ENCODE assay signal across 1 cellular context in genomic region chr6:41801380-41801779, GRCh38.
TF ChIP-seq lines count a peak whose summit lies in the region.

No MANE protein-coding gene starts in this region.

TF ChIP-seq in HCT116, 20 proteins besides CTCF, POLR2A, EP300 and RAD21 (continued from another document):
- TF ChIP-seq EGR1 (IDR thresholded peaks at IDR 0.05; ENCODE audit: low read depth) (no peak), SP1 (IDR thresholded peaks at IDR 0.05; ENCODE audit: low read depth) (no peak), SIN3A (IDR thresholded peaks at IDR 0.05; ENCODE audit: low read depth) (no peak), CBX3 (IDR thresholded peaks at IDR 0.05; ENCODE audit: low read depth) (no peak), ELF1 (IDR thresholded peaks at IDR 0.05; ENCODE audit: borderline replicate concordance, low read depth) (no peak), EZH2phosphoT487 (IDR thresholded peaks at IDR 0.05; ENCODE audit: borderline replicate concordance) (no peak)
- TF ChIP-seq, protein P1, sequence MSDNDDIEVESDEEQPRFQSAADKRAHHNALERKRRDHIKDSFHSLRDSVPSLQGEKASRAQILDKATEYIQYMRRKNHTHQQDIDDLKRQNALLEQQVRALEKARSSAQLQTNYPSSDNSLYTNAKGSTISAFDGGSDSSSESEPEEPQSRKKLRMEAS (IDR thresholded peaks at IDR 0.05) = no peak
